Comparison of ENCODE assay signal across 17 cellular contexts in the genomic region with DNA sequence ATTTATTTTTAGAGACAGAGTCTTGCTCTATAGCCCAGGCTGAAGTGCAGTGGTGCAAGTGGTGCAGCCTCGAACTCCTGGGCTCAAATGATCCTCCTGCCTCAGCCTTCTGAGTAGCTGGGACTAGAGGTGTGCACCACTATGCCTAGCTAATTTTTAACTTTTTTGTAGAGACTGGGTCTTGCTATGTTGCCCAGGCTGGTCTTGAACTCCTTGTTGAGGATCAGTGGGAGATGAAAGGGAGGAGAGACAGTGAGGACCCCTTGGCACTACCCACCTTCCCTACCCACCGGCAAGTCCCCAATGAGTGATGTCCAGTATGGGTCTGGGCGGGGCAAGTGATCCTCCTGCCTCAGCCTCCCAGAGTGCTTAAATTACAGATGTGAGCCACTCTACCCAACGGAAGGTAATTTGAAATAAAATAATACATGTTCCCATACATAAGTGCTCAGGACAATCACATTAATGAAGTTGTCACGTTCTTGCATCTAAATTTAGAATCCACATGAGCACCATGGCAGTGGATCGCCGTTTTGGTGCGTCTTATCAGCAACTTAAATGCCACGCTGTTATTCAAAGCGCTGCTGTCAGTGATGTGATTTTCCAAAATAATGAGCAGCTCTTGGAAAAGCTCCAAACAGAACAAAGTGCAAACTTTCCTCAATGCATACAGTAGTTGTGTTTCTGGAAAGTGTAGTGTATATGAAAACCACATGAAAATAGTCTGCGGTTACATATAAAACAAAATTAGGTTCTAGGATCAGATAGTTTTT. TPM values are rescaled to one million over a fixed set of nuclear protein-coding genes. Genes with fewer than 3 reads are reported as not detected.
DNase-seq lines count a peak whose midpoint lies in the region; ATAC-seq and TF ChIP-seq lines count a peak whose summit lies in the region.
"Had no signal": no experiment of that assay in that cellular context is flagged by ENCODE, and none has a peak within 500 bp of the region (broad histone marks: within the 10 kb centered on the region; RNA-seq: fewer than 3 reads in every experiment).

No MANE protein-coding gene starts in this region.

- H3K36me3 ChIP-seq in DOHH2 (ENCODE audit: control insufficient read depth, low read length) (no peaks in the 10 kb centered on the region), adrenal gland (replicated peaks in 1 of 2) (no peaks in the 10 kb centered on the region), MM.1S (replicated peaks; ENCODE audit: insufficient read depth, low read length) (no peaks in the 10 kb centered on the region), GM23248 (ENCODE audit: low read depth) (no peaks in the 10 kb centered on the region)
- H3K36me3 ChIP-seq: BE2C, SJCRH30 had no signal

- no peaks in the 10 kb centered on the region for H3K9me3 ChIP-seq in DOHH2 (ENCODE audit: control insufficient read depth, insufficient read depth, low read length)
- H3K9me3 ChIP-seq in adrenal gland (replicated peaks in 1 of 3) = no peaks in the 10 kb centered on the region
- no peaks in the 10 kb centered on the region for H3K9me3 ChIP-seq in MM.1S (replicated peaks; ENCODE audit: insufficient read depth, low read length)
- H3K9me3 ChIP-seq in GM23248 (ENCODE audit: low read depth) = no peaks in the 10 kb centered on the region
- H3K9me3 ChIP-seq: BE2C, SJCRH30 had no signal

- H3K27ac ChIP-seq in DOHH2 (ENCODE audit: low read depth, low read length) (peak overlapping the region; percentile 92), adrenal gland (peak overlapping the region in 1 of 5 donors; percentile 30), MM.1S (ENCODE audit: low read length) (no peak overlapping the region), GM23248 (no peak overlapping the region)
- H3K27ac ChIP-seq: SJCRH30 had no signal

- intact Hi-C loops in adrenal gland (cut with DNase I) (no loop called here), left ventricle myocardium superior (cut with micrococcal nuclease) (no loop called here)

- H3F3A ChIP-seq in DOHH2 (ENCODE audit: control insufficient read depth, insufficient read depth) (peaks cover 25% of the 10 kb centered on the region), MM.1S (ENCODE audit: insufficient read depth, low read length) (no peaks in the 10 kb centered on the region), GM23248 (ENCODE audit: insufficient read depth) (no peaks in the 10 kb centered on the region)

- peak; percentile 82 for ATAC-seq in left ventricle myocardium superior

- H3K9me2 ChIP-seq in DOHH2 (replicated peaks; ENCODE audit: control insufficient read depth, low read length) (no peaks in the 10 kb centered on the region), MM.1S (replicated peaks; ENCODE audit: insufficient read depth, low read length) (no peaks in the 10 kb centered on the region), GM23248 (ENCODE audit: insufficient read depth) (no peaks in the 10 kb centered on the region)

- in situ Hi-C loops in GM23248 (cut with MboI) = no loop called here

- H4K20me1 ChIP-seq in DOHH2 (ENCODE audit: control insufficient read depth, insufficient read depth, low read depth, low read length) = no peaks in the 10 kb centered on the region
- H4K20me1 ChIP-seq in MM.1S (ENCODE audit: insufficient read depth, low read length) = no peaks in the 10 kb centered on the region
- no peaks in the 10 kb centered on the region for H4K20me1 ChIP-seq in GM23248 (ENCODE audit: insufficient read depth)

- H3K79me2 ChIP-seq in DOHH2 (ENCODE audit: control insufficient read depth, low read length) = peaks cover 3% of the 10 kb centered on the region; the same call in 1 of the 2 replicates
- no peaks in the 10 kb centered on the region for H3K79me2 ChIP-seq in MM.1S (ENCODE audit: low read length)
- no peaks in the 10 kb centered on the region for H3K79me2 ChIP-seq in GM23248 (ENCODE audit: insufficient read depth)

- H3K4me3 ChIP-seq in DOHH2 (ENCODE audit: low read length) = peak overlapping the region; percentile 26; the same call in 1 of the 2 replicates
- no peak overlapping the region for H3K4me3 ChIP-seq in adrenal gland
- no peak overlapping the region for H3K4me3 ChIP-seq in fibroblast of the aortic adventitia (ENCODE audit: low read depth, low read length)
- H3K4me3 ChIP-seq in MM.1S (ENCODE audit: low read length) = no peak overlapping the region
- no peak overlapping the region for H3K4me3 ChIP-seq in GM23248
- H3K4me3 ChIP-seq: SJCRH30 had no signal

- peaks cover 84% of the 10 kb centered on the region for H3K4me1 ChIP-seq in DOHH2 (ENCODE audit: control insufficient read depth, low read length)
- H3K4me1 ChIP-seq in adrenal gland (replicated peaks in 1 of 2) = peaks cover 11 to 27% of the 10 kb centered on the region in 2 donors
- H3K4me1 ChIP-seq in MM.1S (ENCODE audit: low read length) = no peaks in the 10 kb centered on the region
- no peaks in the 10 kb centered on the region for H3K4me1 ChIP-seq in GM23248 (ENCODE audit: insufficient read depth)
- H3K4me1 ChIP-seq: BE2C, SJCRH30 had no signal

- no peak for TF ChIP-seq CTCF in DOHH2 (IDR thresholded peaks at IDR 0.05; ENCODE audit: low read depth, low read length, poor library complexity, severe bottlenecking)
- TF ChIP-seq CTCF in adrenal gland (IDR thresholded peaks at IDR 0.05) = no peak
- no peak for TF ChIP-seq CTCF in fibroblast of the aortic adventitia (IDR thresholded peaks at IDR 0.05; ENCODE audit: insufficient read depth, low read length)
- no peak for TF ChIP-seq CTCF in MM.1S (IDR thresholded peaks at IDR 0.05; ENCODE audit: low read length)

- no peak for TF ChIP-seq POLR2A in adrenal gland (IDR thresholded peaks at IDR 0.05)

- H2AFZ ChIP-seq in MM.1S (ENCODE audit: low read length) (no peak overlapping the region), GM23248 (no peak overlapping the region)

- H3K4me2 ChIP-seq in DOHH2 (ENCODE audit: low read length) (peak overlapping the region; percentile 36), MM.1S (ENCODE audit: low read depth, low read length) (no peak overlapping the region), GM23248 (ENCODE audit: unreplicated experiment) (no peak overlapping the region)

- no peak overlapping the region for H3K9ac ChIP-seq in MM.1S (ENCODE audit: low read length)
- no peak overlapping the region for H3K9ac ChIP-seq in GM23248

- H3K27me3 ChIP-seq in DOHH2 (ENCODE audit: control insufficient read depth, low read length) (no peaks in the 10 kb centered on the region), adrenal gland (no peaks in the 10 kb centered on the region), MM.1S (replicated peaks; ENCODE audit: insufficient read depth, low read length) (no peaks in the 10 kb centered on the region), GM23248 (replicated peaks; ENCODE audit: insufficient read depth) (no peaks in the 10 kb centered on the region)
- H3K27me3 ChIP-seq: BE2C, SJCRH30 had no signal

- 35 to 39% (median 36%) methylated on average over 11 of the region's 11 CpGs for WGBS in adrenal gland, 4 donors
- 65 to 67% methylated on average over 11 of the region's 11 CpGs for WGBS in GM23248 (ENCODE audit: low coverage in 1 of 2, low lambda C conversion rate in 2 of 2, missing lambda C conversion rate in 2 of 2), 2 experiments

- DNase-seq in adrenal gland (peak in 5 of 7 donors; percentile 63 to 81 (median 72)), fibroblast of the aortic adventitia (ENCODE audit: low read depth) (peak; percentile 36), left ventricle myocardium superior (peak; percentile 57), NCI-H1105 (lab: John Stamatoyannopoulos, UW) (no peak), NAMALWA (ENCODE audit: low spot score) (no peak), MM.1S (no peak), GM23248 (no peak)
- DNase-seq: BE2C, Kasumi-1, NCI-H1048, NCI-H1436 treated with DMSO at 0.1 percent for 48 hours, NCI-H1930 had no signal

RNA-seq across cellular contexts. Expression of a gene that starts 5.9 kb away (rescaled TPM):
- 1 to 10 TPM in 6 of 8 donors, under 1 TPM in 2; 0.18 to 2.9 (median 1.6) TPM for total RNA-seq in adrenal gland
- 1 to 10 TPM in 2 of 3 donors, under 1 TPM in 1; 0.62 to 2.3 (median 1.1) TPM for polyA plus RNA-seq in adrenal gland
- not detected in 2 replicates for total RNA-seq in fibroblast of the aortic adventitia (ENCODE audit: low replicate concordance)
- total RNA-seq in left ventricle myocardium superior = 0.22 TPM
- total RNA-seq in GM23248 (2014; rRNA removed; shearing (Covaris generic)) = not detected in 2 replicates
- polyA plus RNA-seq in GM23248 (2016; fragmentation: Nextera tagmentation; extraction: Ambion mirVana) = not detected in 2 replicates
- total RNA-seq: A673, MCF 10A, NCI-H460, SJCRH30 had no signal

RNA-seq across cellular contexts. Expression of a gene that starts 37.0 kb away (rescaled TPM):
- total RNA-seq in adrenal gland (10 to 100 TPM; 19.3 to 87.5 (median 45.5) TPM), fibroblast of the aortic adventitia (ENCODE audit: low replicate concordance) (24.0 and 40.7 TPM in 2 replicates), left ventricle myocardium superior (23.1 TPM)
- polyA plus RNA-seq in adrenal gland (10 to 100 TPM; 11.7 to 25.6 (median 19.6) TPM), GM23248 (2016; fragmentation: Nextera tagmentation; extraction: Ambion mirVana) (9.4 and 9.9 TPM in 2 replicates)
- total RNA-seq in GM23248 (2014; rRNA removed; shearing (Covaris generic)) = 9.5 and 14.5 TPM in 2 replicates

Comparison
In these comparisons a context has a peak if more than half of its experiments do, and no peak if none do; other contexts are left out.
1. DNase-seq: peak in adrenal gland (5 of 7), fibroblast of the aortic adventitia (single experiment) and left ventricle myocardium superior (single experiment); none in NCI-H1105 (single experiment), NAMALWA (single experiment), MM.1S (single experiment) and GM23248 (single experiment).